ENCODE assay signal across 8 cellular contexts in genomic region chr15:67067161-67067853, GRCh38. TPM values are rescaled to one million over a fixed set of nuclear protein-coding genes. Genes with fewer than 3 reads are reported as not detected.
A peak's percentile ranks its signal among the peaks of the same experiment; 100 is the strongest.
DNase-seq lines count a peak whose midpoint lies in the region; ATAC-seq and TF ChIP-seq lines count a peak whose summit lies in the region.

No MANE protein-coding gene starts in this region.

- no peak for ATAC-seq in left lobe of liver
- no peak for ATAC-seq in GM21367 (IDR thresholded peaks at IDR 0.05; ENCODE audit: unreplicated experiment)

- peak overlapping the region; percentile 88 for H3K4me3 ChIP-seq in suprapubic skin

- peaks cover 47% of the 10 kb centered on the region for H3K4me1 ChIP-seq in suprapubic skin

- no peak for TF ChIP-seq POLR2A in suprapubic skin (IDR thresholded peaks at IDR 0.05)

- peak; percentile 39 for DNase-seq in activated T-cell treated with anti-CD3 and anti-CD28 coated beads, Interleukin-2, amount 50 U/mL, for 1 hour
- no peak for DNase-seq in activated T-cell treated with anti-CD3 and anti-CD28 coated beads for 4 hours
- no peak for DNase-seq in immature natural killer cell
- DNase-seq in suprapubic skin (ENCODE audit: low spot score in 2 of 2), result no peak
- DNase-seq in NCI-H146 (lab: John Stamatoyannopoulos, UW), result no peak
- no peak for DNase-seq in left lobe of liver (ENCODE audit: low spot score)

- no peak for TF ChIP-seq EP300 in suprapubic skin (IDR thresholded peaks at IDR 0.05)

- peak overlapping the region; percentile 93 for H3K4me3 Mint-ChIP-seq in activated naive CD8-positive, alpha-beta T cell
- H3K4me3 Mint-ChIP-seq in immature natural killer cell, result peak overlapping the region; percentile 86 to 98 (median 95)

- H3K27me3 ChIP-seq in suprapubic skin, result no peaks in the 10 kb centered on the region

- no peaks in the 10 kb centered on the region for H3K9me3 ChIP-seq in suprapubic skin

- H3K36me3 ChIP-seq in suprapubic skin, result no peaks in the 10 kb centered on the region

- peak overlapping the region; percentile 95 for H3K27ac Mint-ChIP-seq in activated naive CD8-positive, alpha-beta T cell
- peak overlapping the region; percentile 58 to 96 (median 86) for H3K27ac Mint-ChIP-seq in immature natural killer cell

- peaks cover 3% of the 10 kb centered on the region for H3K36me3 Mint-ChIP-seq in activated naive CD8-positive, alpha-beta T cell
- peaks cover 3 to 13% (median 5%) of the 10 kb centered on the region in 3 donors for H3K36me3 Mint-ChIP-seq in immature natural killer cell

- H3K4me1 Mint-ChIP-seq in activated naive CD8-positive, alpha-beta T cell (ENCODE audit: low read depth), result peaks cover 45% of the 10 kb centered on the region
- peaks cover 54 to 68% of the 10 kb centered on the region in 2 donors for H3K4me1 Mint-ChIP-seq in immature natural killer cell

- H3K9me3 Mint-ChIP-seq in activated naive CD8-positive, alpha-beta T cell (ENCODE audit: low read depth), result no peaks in the 10 kb centered on the region
- no peaks in the 10 kb centered on the region for H3K9me3 Mint-ChIP-seq in immature natural killer cell

- no peaks in the 10 kb centered on the region for H3K27me3 Mint-ChIP-seq in activated naive CD8-positive, alpha-beta T cell
- H3K27me3 Mint-ChIP-seq in immature natural killer cell (ENCODE audit: low read depth in 3 of 3), result peaks cover 8 to 14% (median 8%) of the 10 kb centered on the region in 3 donors

- no peak for TF ChIP-seq CTCF in suprapubic skin (IDR thresholded peaks at IDR 0.05)

- 13% methylated on average over 19 of the region's 21 CpGs for whole genome bisulfite sequencing in suprapubic skin

- peak overlapping the region; percentile 75 for H3K27ac ChIP-seq in suprapubic skin

RNA-seq across cellular contexts. Expression of gene SMAD3, which starts 1.9 kb away (rescaled TPM):
- polyA plus RNA-seq in immature natural killer cell, result 10 to 100 TPM in 2 of 3 donors, 1 to 10 TPM in 1; 8.9 to 11.9 (median 10.0) TPM
- total RNA-seq in suprapubic skin (10 to 100 TPM; 41.9 to 94.9 (median 56.1) TPM), left lobe of liver (17.1 TPM)
